Comparison of ENCODE assay signal across 29 cellular contexts in genomic region chr1:43583058-43583457, GRCh38. TPM values are rescaled to one million over a fixed set of nuclear protein-coding genes. Genes with fewer than 3 reads are reported as not detected.
DNase-seq lines count a peak whose midpoint lies in the region; ATAC-seq, FAIRE-seq and TF ChIP-seq lines count a peak whose summit lies in the region.
"Had no signal": no experiment of that assay in that cellular context is flagged by ENCODE, and none has a peak within 500 bp of the region (broad histone marks: within the 10 kb centered on the region; RNA-seq: fewer than 3 reads in every experiment).

No MANE protein-coding gene starts in this region.

- peaks cover 21% of the 10 kb centered on the region for H3K4me1 Mint-ChIP-seq in osteocyte (ENCODE audit: unreplicated experiment)
- H3K4me1 Mint-ChIP-seq: memory B cell had no signal

- TF ChIP-seq CTCF in A549 (IDR thresholded peaks at IDR 0.05): no peak
- TF ChIP-seq CTCF in HCT116 (IDR thresholded peaks at IDR 0.05 in 2 of 3, conservative IDR thresholded peaks at IDR 0.05 in 1 of 3; ENCODE audit: borderline replicate concordance in 1 of 3, insufficient read depth in 1 of 3, low read depth in 2 of 3, low read length in 2 of 3): no peak
- no peak for TF ChIP-seq CTCF in osteocyte (IDR thresholded peaks at IDR 0.05)

- RAD21 ChIA-PET in HCT116 (lab: Charles Lee; ENCODE audit: low non-redundant PET in 1 of 2, low total read pairs in 2 of 2, uncharacterized antibody in 2 of 2, unreplicated experiment in 2 of 2): no interaction called here

- H3K4me2 ChIP-seq in A549 (no peak overlapping the region), HCT116 (ENCODE audit: low read length) (no peak overlapping the region)
- H3K4me2 ChIP-seq: BLaER1, SK-N-SH had no signal

- POLR2A ChIA-PET in A549 (lab: Yijun Ruan, JAX): interaction anchor here (1.2 kb wide), 1 partner anchor 67 kb away, joined by 8 read pairs; the partner anchor contains the start of gene KDM4A
- POLR2A ChIA-PET in HCT116 (lab: Charles Lee): no interaction called here

- H3K36me3 ChIP-seq in HCT116 (ENCODE audit: control insufficient read depth in 1 of 2, insufficient read depth in 2 of 2, low read length in 2 of 2): peaks cover 11 to 44% of the 10 kb centered on the region in 2 experiments; a peak in 3 of 4 replicates
- peaks cover 25 to 52% of the 10 kb centered on the region in 2 donors for H3K36me3 ChIP-seq in duodenal mucosa (ENCODE audit: control insufficient read depth in 1 of 2, insufficient read depth in 2 of 2, low read length in 2 of 2)
- H3K36me3 ChIP-seq: colonic mucosa, neutrophil had no signal

- no peaks in the 10 kb centered on the region for H3K9me2 ChIP-seq in HCT116 (ENCODE audit: insufficient read depth)
- H3K9me2 ChIP-seq: SK-N-SH had no signal

- no peak overlapping the region for H3K4me3 ChIP-seq in A549
- H3K4me3 ChIP-seq in HCT116 (replicated peaks in 1 of 2; ENCODE audit: low read depth in 1 of 2, low read length in 2 of 2): no peak overlapping the region
- no peak overlapping the region for H3K4me3 ChIP-seq in duodenal mucosa (ENCODE audit: low read depth in 1 of 2, low read length in 2 of 2)
- H3K4me3 ChIP-seq: BLaER1, colonic mucosa, psoas muscle, sigmoid colon, tibial artery had no signal

- intact Hi-C loops in HCT116 (cut with micrococcal nuclease): loop anchor here (2.0 kb wide), 1 partner anchor 52 kb away; the partner anchor contains the start of gene PTPRF

- no peak overlapping the region for H2AFZ ChIP-seq in HCT116 (ENCODE audit: low read depth, low read length, poor library complexity, severe bottlenecking)

- WGBS in A549 (ENCODE audit: missing lambda C conversion rate): 95% methylated on average over 6 of the region's 13 CpGs

- TF ChIP-seq POLR2A in A549 (IDR thresholded peaks at IDR 0.05; ENCODE audit: low read length) (no peak), HCT116 (IDR thresholded peaks at IDR 0.05; ENCODE audit: borderline replicate concordance, extremely low read depth, insufficient read depth, insufficient read length) (no peak)

- TF ChIP-seq RAD21 in A549 (conservative IDR thresholded peaks at IDR 0.05 in 1 of 2, IDR thresholded peaks at IDR 0.05 in 1 of 2) (no peak), HCT116 (IDR thresholded peaks at IDR 0.05; ENCODE audit: low read depth) (no peak)

- no peak for FAIRE-seq in A549 (lab: Jason Lieb, UNC)
- FAIRE-seq: HepG2, TTC549 had no signal

- H3K9me3 Mint-ChIP-seq in osteocyte (ENCODE audit: unreplicated experiment): no peaks in the 10 kb centered on the region
- H3K9me3 Mint-ChIP-seq: activated CD4-positive, alpha-beta memory T cell treated with anti-CD3 and anti-CD28 coated beads, Interleukin-2, amount 10 ng/mL, durations not matched to agents 7 days and 5 days; effector memory CD8-positive, alpha-beta T cell; memory B cell; T-helper 1 cell treated with Interleukin-12 subunit alpha and Interleukin-12 subunit beta and Interleukin-4 antibody, amounts not matched to agents 30 μg/mL and 1 μg/mL, for 36 hours had no signal

- no peak overlapping the region for H3K4me3 Mint-ChIP-seq in osteocyte (ENCODE audit: unreplicated experiment)
- H3K4me3 Mint-ChIP-seq: activated CD4-positive, alpha-beta memory T cell treated with anti-CD3 and anti-CD28 coated beads, Interleukin-2, amount 10 ng/mL, durations not matched to agents 7 days and 5 days; effector memory CD8-positive, alpha-beta T cell; memory B cell; T-helper 1 cell treated with Interleukin-12 subunit alpha and Interleukin-12 subunit beta and Interleukin-4 antibody, amounts not matched to agents 30 μg/mL and 1 μg/mL, for 36 hours had no signal

- H3K79me2 ChIP-seq in HCT116 (ENCODE audit: insufficient read depth, low read length): peaks cover 35% of the 10 kb centered on the region; the same call in 1 of the 2 replicates

- peaks cover 6% of the 10 kb centered on the region for H3K36me3 Mint-ChIP-seq in osteocyte (ENCODE audit: unreplicated experiment)
- H3K36me3 Mint-ChIP-seq: memory B cell had no signal

- H3K27ac ChIP-seq in A549 (peak overlapping the region; percentile 74 to 89; a peak in 4 of 6 replicates), HCT116 (ENCODE audit: low read depth, low read length) (peak overlapping the region; percentile 92), duodenal mucosa (ENCODE audit: low read depth, low read length) (peak overlapping the region; percentile 43)
- H3K27ac ChIP-seq: BLaER1, neutrophil, psoas muscle, tibial artery had no signal

- peak overlapping the region; percentile 25 for H3K27ac Mint-ChIP-seq in osteocyte (ENCODE audit: unreplicated experiment)
- H3K27ac Mint-ChIP-seq: activated CD4-positive, alpha-beta memory T cell treated with anti-CD3 and anti-CD28 coated beads, Interleukin-2, amount 10 ng/mL, durations not matched to agents 7 days and 5 days; memory B cell; T-helper 1 cell treated with Interleukin-12 subunit alpha and Interleukin-12 subunit beta and Interleukin-4 antibody, amounts not matched to agents 30 μg/mL and 1 μg/mL, for 36 hours had no signal

- no peaks in the 10 kb centered on the region for H3K27me3 Mint-ChIP-seq in osteocyte (ENCODE audit: unreplicated experiment)
- H3K27me3 Mint-ChIP-seq: activated CD4-positive, alpha-beta memory T cell treated with anti-CD3 and anti-CD28 coated beads, Interleukin-2, amount 10 ng/mL, durations not matched to agents 7 days and 5 days; effector memory CD8-positive, alpha-beta T cell; memory B cell had no signal

- H3K9me3 ChIP-seq in A549: no peaks in the 10 kb centered on the region
- H3K9me3 ChIP-seq in HCT116 (ENCODE audit: control insufficient read depth in 1 of 2, insufficient read depth in 1 of 2, low read depth in 1 of 2, low read length in 2 of 2): no peaks in the 10 kb centered on the region
- no peaks in the 10 kb centered on the region for H3K9me3 ChIP-seq in duodenal mucosa (ENCODE audit: control insufficient read depth in 1 of 2, low read length in 2 of 2)
- H3K9me3 ChIP-seq: BLaER1, colonic mucosa, neutrophil, psoas muscle, sigmoid colon, SK-N-SH, tibial artery had no signal

- BruUV-seq in HCT116 (replicated peaks; lab: Mats Ljungman, UMichigan): no TSS peak

- ATAC-seq in A549: no peak
- ATAC-seq in HCT116: no peak
- no peak for ATAC-seq in HG03457 (IDR thresholded peaks at IDR 0.05; ENCODE audit: unreplicated experiment)
- ATAC-seq in GM18909 (IDR thresholded peaks at IDR 0.05; ENCODE audit: poor library complexity, unreplicated experiment): no peak

- H4K20me1 ChIP-seq in HCT116 (ENCODE audit: insufficient read depth): no peaks in the 10 kb centered on the region
- H4K20me1 ChIP-seq: BLaER1 had no signal

- CTCF ChIA-PET in A549 (lab: Yijun Ruan, JAX) (interaction anchor here (2.7 kb wide), 1 partner anchor 15 kb away, joined by 8 read pairs; no protein-coding TSS in a partner anchor), HCT116 (lab: Charles Lee) (no interaction called here)

- H3K9ac ChIP-seq in HCT116 (ENCODE audit: low read length) (0 out of 2 replicates have a peak overlapping the region, but pooled peaks have one; percentile 45), duodenal mucosa (ENCODE audit: low read depth in 1 of 2, low read length in 2 of 2) (peak overlapping the region in 1 of 2 donors; percentile 54)
- H3K9ac ChIP-seq: BLaER1, SK-N-SH had no signal

- DNase-seq in A549 (ENCODE audit: low read depth in 1 of 2, low spot score in 1 of 2) (no peak), HCT116 (ENCODE audit: low read depth, low spot score) (no peak), osteocyte (ENCODE audit: extremely low spot score, unreplicated experiment) (no peak), NCI-H1436 (lab: John Stamatoyannopoulos, UW) (no peak)
- DNase-seq: activated CD4-positive, alpha-beta memory T cell treated with anti-CD3 and anti-CD28 coated beads, Interleukin-2, amount 10 ng/mL, durations not matched to agents 7 days and 5 days; activated gamma-delta T cell treated with Interleukin-2 at 50 U/mL for 16 hours; DMS79; effector memory CD8-positive, alpha-beta T cell; foreskin keratinocyte; GDM1; Kasumi-1; NCI-H1694; NCI-H510A; sigmoid colon; SK-N-SH; stimulated activated CD4-positive, alpha-beta T cell treated with anti-CD3 and anti-CD28 coated beads, Interleukin-15, amount 100 ng/mL, for 24 hours; stimulated activated naive CD8-positive, alpha-beta T cell treated with anti-CD3 and anti-CD28 coated beads, Interleukin-15, Interleukin-2, amounts not matched to agents 100 U/mL and 50 U/mL, for 24 hours; tibial artery had no signal

- H3K4me1 ChIP-seq in A549 (peaks cover 21% of the 10 kb centered on the region), HCT116 (ENCODE audit: control insufficient read depth in 1 of 2, insufficient read depth in 2 of 2, low read length in 2 of 2) (peaks cover 19 to 34% of the 10 kb centered on the region in 2 experiments), duodenal mucosa (ENCODE audit: control insufficient read depth in 1 of 2, insufficient read depth in 2 of 2, low read length in 2 of 2) (peaks cover 36 to 42% of the 10 kb centered on the region in 2 donors)
- H3K4me1 ChIP-seq: colonic mucosa, psoas muscle had no signal

- TF ChIP-seq EP300 in A549 (IDR thresholded peaks at IDR 0.05): no peak

- no peaks in the 10 kb centered on the region for H3K27me3 ChIP-seq in HCT116 (ENCODE audit: insufficient read depth, low read length)
- no peaks in the 10 kb centered on the region for H3K27me3 ChIP-seq in duodenal mucosa (ENCODE audit: control insufficient read depth in 1 of 2, insufficient read depth in 2 of 2, low read length in 2 of 2)
- H3K27me3 ChIP-seq: BLaER1, colonic mucosa, foreskin keratinocyte, neutrophil, sigmoid colon, tibial artery had no signal

TF ChIP-seq in A549, 52 proteins besides CTCF, POLR2A, EP300 and RAD21 (continues in another document):
- TF ChIP-seq KDM5A (IDR thresholded peaks at IDR 0.05): no peak
- TF ChIP-seq NR3C1 (IDR thresholded peaks at IDR 0.05): no peak
- TF ChIP-seq ZFP36 (IDR thresholded peaks at IDR 0.05; ENCODE audit: borderline replicate concordance, partially characterized antibody): no peak

TF ChIP-seq in HCT116, 20 proteins besides CTCF, POLR2A, EP300 and RAD21 (continues in another document):
- TF ChIP-seq, protein P1, sequence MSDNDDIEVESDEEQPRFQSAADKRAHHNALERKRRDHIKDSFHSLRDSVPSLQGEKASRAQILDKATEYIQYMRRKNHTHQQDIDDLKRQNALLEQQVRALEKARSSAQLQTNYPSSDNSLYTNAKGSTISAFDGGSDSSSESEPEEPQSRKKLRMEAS (IDR thresholded peaks at IDR 0.05): no peak
- TF ChIP-seq JUND (IDR thresholded peaks at IDR 0.05): no peak
- TF ChIP-seq EGR1 (IDR thresholded peaks at IDR 0.05; ENCODE audit: low read depth): no peak
- TF ChIP-seq ELF1 (IDR thresholded peaks at IDR 0.05; ENCODE audit: borderline replicate concordance, low read depth): no peak

RNA-seq across cellular contexts. Expression of gene PTPRF, which starts 52.4 kb away (rescaled TPM):
- 96.5 and 111 TPM in 2 replicates for polyA plus RNA-seq in A549 (2011; rRNA removed)
- 84.0 and 107 TPM in 2 replicates for polyA plus RNA-seq in A549 (2012; cell fraction: cytosol; rRNA removed)
- polyA plus RNA-seq in A549 (2012; cell fraction: nucleus; rRNA removed): 211 and 261 TPM in 2 replicates
- polyA plus RNA-seq in A549 (2017; fragmentation: RNase III; extraction: RNeasy Plus Mini Kit Qiagen cat#74134 plus additional on column Dnase treatment): 68.3 to 75.4 TPM (median 68.5 TPM) in 3 replicates
- polyA minus RNA-seq in A549 (2011; rRNA and poly(A)+ RNA removed): 308 and 310 TPM in 2 replicates
- 224 TPM for total RNA-seq in HCT116 (2021; ENCODE audit: unreplicated experiment)
- 217 and 285 TPM in 2 replicates for polyA plus RNA-seq in HCT116 (2012)
- total RNA-seq in osteocyte: 37.3 and 45.1 TPM in 2 replicates
